ENCODE assay signal across 8 cellular contexts in the genomic region with DNA sequence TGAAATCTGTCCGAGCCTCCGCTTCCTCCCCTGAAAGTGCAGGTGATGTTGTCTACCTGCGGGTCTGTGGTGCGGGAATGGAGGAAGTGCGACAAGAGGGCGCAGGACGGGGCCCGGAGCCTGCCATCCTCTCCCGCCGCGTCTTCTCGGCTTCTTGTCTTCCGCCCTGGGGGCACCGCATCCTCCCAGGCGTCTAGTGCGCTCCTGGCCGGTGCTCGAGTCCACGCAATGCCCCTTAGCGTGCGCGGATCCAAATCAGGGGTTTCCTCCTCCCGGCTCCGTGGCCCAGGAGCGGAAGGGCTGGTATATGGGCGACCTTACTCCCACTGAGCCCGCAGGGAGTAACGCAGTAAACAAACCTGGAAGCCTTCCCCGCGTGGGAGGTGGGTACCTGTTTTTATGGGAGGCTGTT. TPM values are rescaled to one million over a fixed set of nuclear protein-coding genes. Genes with fewer than 3 reads are reported as not detected.
DNase-seq lines count a peak whose midpoint lies in the region; ATAC-seq and TF ChIP-seq lines count a peak whose summit lies in the region.

No MANE protein-coding gene starts in this region.

- ATAC-seq in HG03432 (IDR thresholded peaks at IDR 0.05; ENCODE audit: unreplicated experiment) = peak; percentile 14

- no peak for TF ChIP-seq POLR2A in suprapubic skin (IDR thresholded peaks at IDR 0.05)

- H3K9ac ChIP-seq in mucosa of stomach (ENCODE audit: low read length) = peak overlapping the region; percentile 75

- DNase-seq in NCI-H146 (lab: John Stamatoyannopoulos, UW) = peak; percentile 37
- DNase-seq in NCI-H146 treated with DMSO at 0.1 percent for 48 hours (lab: John Stamatoyannopoulos, UW; ENCODE audit: unreplicated experiment) = no peak
- DNase-seq in effector CD8-positive, alpha-beta T cell (lab: John Stamatoyannopoulos, UW) = peak; percentile 35
- peak in 1 of 2 donors; percentile 76 for DNase-seq in suprapubic skin (ENCODE audit: low spot score in 2 of 2)
- DNase-seq in GOT3 (lab: John Stamatoyannopoulos, UW) = no peak

- no peak for TF ChIP-seq EP300 in suprapubic skin (IDR thresholded peaks at IDR 0.05)

- peak overlapping the region; percentile 65 for H3K27ac ChIP-seq in suprapubic skin

- H3K9me3 ChIP-seq in mucosa of stomach (ENCODE audit: control insufficient read depth, low read length) (no peaks in the 10 kb centered on the region), suprapubic skin (no peaks in the 10 kb centered on the region)

- 2% methylated on average over 24 of the region's 30 CpGs for WGBS in suprapubic skin

- no peaks in the 10 kb centered on the region for H3K36me3 ChIP-seq in mucosa of stomach (ENCODE audit: control insufficient read depth, insufficient read depth, low read length)
- no peaks in the 10 kb centered on the region for H3K36me3 ChIP-seq in suprapubic skin

- H3K4me1 ChIP-seq in mucosa of stomach (ENCODE audit: control insufficient read depth, insufficient read depth, low read length) = no peaks in the 10 kb centered on the region
- peaks cover 20% of the 10 kb centered on the region for H3K4me1 ChIP-seq in suprapubic skin

- peak overlapping the region; percentile 77 for H3K4me3 ChIP-seq in WI38 (ENCODE audit: low read depth, low read length)
- peak overlapping the region; percentile 64 for H3K4me3 ChIP-seq in mucosa of stomach (ENCODE audit: low read length)
- H3K4me3 ChIP-seq in suprapubic skin = peak overlapping the region; percentile 69

- H3K27me3 ChIP-seq in mucosa of stomach (ENCODE audit: control insufficient read depth, insufficient read depth, low read length) (no peaks in the 10 kb centered on the region), suprapubic skin (no peaks in the 10 kb centered on the region)

- TF ChIP-seq CTCF in WI38 (IDR thresholded peaks at IDR 0.05; ENCODE audit: low read depth, low read length) (no peak), suprapubic skin (IDR thresholded peaks at IDR 0.05) (no peak)

RNA-seq across cellular contexts. Expression of a gene that starts 0.4 kb away (rescaled TPM):
- 100 to 1,000 TPM in 1 of 4 donors, 10 to 100 TPM in 3; 21.2 to 128 (median 40.7) TPM for total RNA-seq in suprapubic skin

RNA-seq across cellular contexts. Expression of a gene that starts 7.1 kb away (rescaled TPM):
- total RNA-seq in suprapubic skin = 10 to 100 TPM; 12.7 to 33.8 (median 22.5) TPM

Comparison
In these comparisons a context has a peak if more than half of its experiments do, and no peak if none do; other contexts are left out.
1. DNase-seq: peak in NCI-H146 (single experiment) and effector CD8-positive, alpha-beta T cell (single experiment); none in NCI-H146 treated with DMSO at 0.1 percent for 48 hours (single experiment) and GOT3 (single experiment).
2. Peak in every context shown above with its lines, with median percentiles within 50 percentile points of each other: H3K4me3 ChIP-seq.